In the genomic region with DNA sequence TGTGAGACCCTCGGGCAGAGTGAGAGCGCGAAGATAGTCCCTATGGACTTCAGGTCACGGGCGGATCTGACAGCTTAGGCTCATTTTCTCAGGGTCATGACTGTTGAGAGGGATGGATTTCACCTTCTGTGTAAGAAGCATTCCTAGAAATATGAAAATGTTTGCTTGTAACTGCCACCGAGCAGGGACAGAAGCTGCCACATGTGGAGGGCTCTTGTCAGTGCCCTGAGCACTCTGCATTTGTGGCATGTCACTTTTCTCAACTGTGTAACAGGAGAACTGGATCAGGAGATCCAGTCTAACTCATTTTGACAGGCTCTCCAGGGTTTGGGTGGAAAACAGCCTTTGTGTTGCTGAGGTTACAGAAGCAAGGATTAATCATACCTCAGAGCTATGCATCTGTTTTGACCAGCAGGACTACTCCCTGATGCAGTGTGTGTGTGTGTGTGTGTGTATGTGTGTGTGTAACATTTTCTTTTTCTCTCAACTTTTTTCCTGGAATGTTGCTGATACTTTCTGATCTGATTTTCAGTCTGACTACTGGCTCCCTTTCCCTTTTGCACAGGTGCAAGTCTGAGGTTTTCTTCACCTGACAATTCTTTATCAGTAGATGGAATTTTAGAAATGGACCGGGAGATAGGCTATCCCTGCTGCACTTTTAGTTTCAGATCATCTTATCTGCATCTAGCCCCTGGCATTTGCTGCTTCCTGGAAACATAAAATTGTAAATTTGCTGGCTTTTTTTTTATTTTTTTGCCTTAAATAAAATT, we compare ENCODE assay signal across 11 cellular contexts.
A peak's percentile ranks its signal among the peaks of the same experiment; 100 is the strongest.
DNase-seq lines count a peak whose midpoint lies in the region; ATAC-seq, FAIRE-seq and TF ChIP-seq lines count a peak whose summit lies in the region.
"Had no signal": no experiment of that assay in that cellular context is flagged by ENCODE, and none has a peak within 500 bp of the region (broad histone marks: within the 10 kb centered on the region; RNA-seq: fewer than 3 reads in every experiment).

No MANE protein-coding gene starts in this region.

- H3K4me1 Mint-ChIP-seq in natural killer cell: peaks cover 27 to 35% of the 10 kb centered on the region in 2 donors

- no peaks in the 10 kb centered on the region for H3K9me3 ChIP-seq in kidney (ENCODE audit: control insufficient read depth in 1 of 2, low read length in 2 of 2)

- peak overlapping the region in 1 of 2 donors; percentile 62 for H3K27ac Mint-ChIP-seq in natural killer cell

- in situ Hi-C loops in astrocyte of the spinal cord (cut with HindIII; ENCODE audit: low sequenced_read_pairs): no loop called here
- in situ Hi-C loops in GM13977 (cut with MboI; ENCODE audit: low pct_unique_long_range_greater_than_20kb, low sequenced_read_pairs, unreplicated experiment): no loop called here

- peak; percentile 59 for DNase-seq in EH (ENCODE audit: low read depth)
- peak; percentile 89 for DNase-seq in M059J (ENCODE audit: low read depth)
- peak; percentile 22 for DNase-seq in astrocyte of the spinal cord (ENCODE audit: low read depth, low spot score)
- no peak for DNase-seq in natural killer cell
- DNase-seq in kidney: no peak
- no peak for DNase-seq in NCI-H345 (lab: John Stamatoyannopoulos, UW)
- no peak for DNase-seq in GM13977 (ENCODE audit: low spot score)
- DNase-seq: COR-L47 had no signal

- H3K9me3 Mint-ChIP-seq in natural killer cell: no peaks in the 10 kb centered on the region
- H3K9me3 Mint-ChIP-seq: brain had no signal

- H3K9ac ChIP-seq in kidney (ENCODE audit: low read length in 2 of 2): no peak overlapping the region

- no peaks in the 10 kb centered on the region for H3K36me3 ChIP-seq in kidney (ENCODE audit: control insufficient read depth in 1 of 2, insufficient read depth in 2 of 2, low read length in 2 of 2)

- intact Hi-C loops in natural killer cell (cut with micrococcal nuclease) (no loop called here), kidney (cut with DNase I) (no loop called here)

- TF ChIP-seq CTCF in astrocyte of the spinal cord (IDR thresholded peaks at IDR 0.05; ENCODE audit: low read depth, low read length) (no peak), natural killer cell (IDR thresholded peaks at IDR 0.05) (no peak), kidney (IDR thresholded peaks at IDR 0.05; ENCODE audit: borderline replicate concordance, extremely low read depth, insufficient read depth) (no peak), GM13977 (IDR thresholded peaks at IDR 0.05; ENCODE audit: extremely low read depth, insufficient read depth, missing control alignments) (no peak)

- peak overlapping the region; percentile 35 for H3K4me3 Mint-ChIP-seq in natural killer cell
- H3K4me3 Mint-ChIP-seq: brain had no signal

- no peak for FAIRE-seq in kidney (lab: Jason Lieb, UNC)

- peaks cover 2 to 7% of the 10 kb centered on the region in 2 donors for H3K27me3 Mint-ChIP-seq in natural killer cell (ENCODE audit: low read depth in 2 of 2)

- no peak overlapping the region for H3K4me3 ChIP-seq in astrocyte of the spinal cord (ENCODE audit: low read depth, low read length)
- no peak overlapping the region for H3K4me3 ChIP-seq in kidney (ENCODE audit: low read length in 2 of 2)

- no peaks in the 10 kb centered on the region for H3K36me3 Mint-ChIP-seq in natural killer cell
- H3K36me3 Mint-ChIP-seq: brain had no signal

- H3K4me1 ChIP-seq in kidney (ENCODE audit: control insufficient read depth in 1 of 2, insufficient read depth in 1 of 2, low read depth in 1 of 2, low read length in 2 of 2): no peaks in the 10 kb centered on the region

- ATAC-seq in natural killer cell (no peak), GM21786 (IDR thresholded peaks at IDR 0.05; ENCODE audit: unreplicated experiment) (no peak)

- no peak overlapping the region for H3K27ac ChIP-seq in kidney (ENCODE audit: low read depth in 2 of 2, low read length in 2 of 2)
- H3K27ac ChIP-seq: epithelial cell of prostate had no signal

Comparison
In these comparisons a context has a peak if more than half of its experiments do, and no peak if none do; other contexts are left out.
1. DNase-seq: peak in EH (single experiment), M059J (single experiment) and astrocyte of the spinal cord (single experiment); none in natural killer cell (single experiment), kidney (single experiment), NCI-H345 (single experiment) and GM13977 (single experiment).